28 cellular contexts compared by ENCODE assay signal in the genomic region with DNA sequence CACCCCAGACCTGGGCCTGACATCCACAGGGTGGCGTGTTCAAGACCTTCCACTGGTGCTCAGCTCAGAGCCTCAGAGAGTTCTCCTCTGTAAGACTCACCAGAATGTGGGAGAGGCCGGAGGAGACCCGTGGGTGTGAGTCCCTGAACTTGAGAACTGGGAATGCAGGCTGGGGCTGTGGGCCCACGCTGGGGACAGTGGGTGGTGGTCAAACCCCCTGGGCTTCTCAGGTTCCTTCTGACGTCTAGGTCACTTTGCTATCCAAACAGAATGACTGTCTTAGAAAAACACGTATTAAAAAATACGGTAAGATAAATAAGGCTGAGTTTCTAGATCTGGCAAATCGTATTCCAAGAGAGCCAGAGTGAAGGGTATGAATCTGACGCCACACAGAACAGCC. TPM values are rescaled to one million over a fixed set of nuclear protein-coding genes. Genes with fewer than 3 reads are reported as not detected.
"Had no signal": no experiment of that assay in that cellular context is flagged by ENCODE, and none has a peak within 500 bp of the region (broad histone marks: within the 10 kb centered on the region; RNA-seq: fewer than 3 reads in every experiment).

No MANE protein-coding gene starts in this region.

- DNase-seq: activated CD4-positive, alpha-beta memory T cell treated with anti-CD3 and anti-CD28 coated beads, Interleukin-2, amount 10 ng/mL, durations not matched to agents 7 days and 5 days; activated CD4-positive, alpha-beta T cell treated with anti-CD3 and anti-CD28 coated beads, Interleukin-2, amount 10 ng/mL, durations not matched to agents 24 days and 14 days; activated CD4-positive, CD25-positive, alpha-beta regulatory T cell; activated effector memory CD4-positive, alpha-beta T cell treated with Interleukin-2 at 50 U/mL for 16 hours; activated naive CD4-positive, alpha-beta T cell treated with anti-CD3 and anti-CD28 coated beads, Interleukin-2, amount 50 U/mL, for 16 hours; activated naive CD8-positive, alpha-beta T cell treated with anti-CD3 and anti-CD28 coated beads, Interleukin-2, amount 50 U/mL, for 24 hours; activated T-cell treated with anti-CD3 and anti-CD28 coated beads, Interleukin-2, amount 50 U/mL, for 72 hours; body of pancreas; caudate nucleus; effector memory CD4-positive, alpha-beta T cell; head of caudate nucleus; hypothalamus; occipital lobe; retina; sigmoid colon; stimulated activated CD4-positive, alpha-beta T cell treated with anti-CD3 and anti-CD28 coated beads, Interleukin-12 subunit alpha, Interleukin-12 subunit beta, amount 100 ng/mL, for 4 hours; stimulated activated CD4-positive, alpha-beta T cell treated with anti-CD3 and anti-CD28 coated beads, Interleukin-4, amount 100 ng/mL, for 4 hours; substantia nigra; T-helper 9 cell had no signal

- H3K36me3 ChIP-seq: esophagus muscularis mucosa, sigmoid colon, tibial nerve had no signal

- H3K4me3 ChIP-seq: body of pancreas, esophagus muscularis mucosa, sigmoid colon, tibial nerve had no signal

- H3K27ac ChIP-seq: body of pancreas, esophagus muscularis mucosa, sigmoid colon, tibial nerve had no signal

- H3K9me3 ChIP-seq: body of pancreas, esophagus muscularis mucosa, sigmoid colon, tibial nerve had no signal

- H3K27me3 ChIP-seq: body of pancreas, esophagus muscularis mucosa, sigmoid colon, tibial nerve had no signal

RNA-seq across cellular contexts. Expression of a gene that starts 9.6 kb away (rescaled TPM):
- total RNA-seq: activated CD4-positive, alpha-beta memory T cell treated with anti-CD3 and anti-CD28 coated beads, Interleukin-2, amount 10 ng/mL, durations not matched to agents 7 days and 5 days; activated CD4-positive, alpha-beta T cell treated with anti-CD3 and anti-CD28 coated beads, Interleukin-2, amount 10 ng/mL, durations not matched to agents 24 days and 14 days; activated T-cell treated with anti-CD3 and anti-CD28 coated beads, Interleukin-2, amount 50 U/mL, for 72 hours; dermis microvascular lymphatic vessel endothelial cell; frontal cortex; liver; mononuclear cell; occipital lobe; posterior vena cava; sigmoid colon; T-helper 1 cell treated with Interleukin-12 subunit alpha and Interleukin-12 subunit beta and Interleukin-4 antibody, amounts not matched to agents 30 ng/mL and 1 ng/mL, for 36 hours had no signal
- polyA plus RNA-seq: liver, neural cell, sigmoid colon had no signal
